ENCODE assay signal across 2 cellular contexts in genomic region chr19:38815059-38816001, GRCh38.
TF ChIP-seq lines count a peak whose summit lies in the region.

No MANE protein-coding gene starts in this region.

TF ChIP-seq in SK-N-SH, 30 proteins besides CTCF, POLR2A, EP300 and RAD21:
- no peak for TF ChIP-seq TAF1 (IDR thresholded peaks at IDR 0.05; ENCODE audit: borderline replicate concordance, low read depth, low read length)
- TF ChIP-seq USF2 (IDR thresholded peaks at IDR 0.05; ENCODE audit: borderline replicate concordance, low read depth, low read length) = no peak
- TF ChIP-seq GABPA (IDR thresholded peaks at IDR 0.05; ENCODE audit: low read depth) = no peak
- no peak for TF ChIP-seq SIN3A (IDR thresholded peaks at IDR 0.05; ENCODE audit: borderline replicate concordance, low read depth, low read length)
- TF ChIP-seq TCF12 (IDR thresholded peaks at IDR 0.05) = no peak
- TF ChIP-seq MAX (IDR thresholded peaks at IDR 0.05; ENCODE audit: low read depth) = no peak
- no peak for TF ChIP-seq YY1 (IDR thresholded peaks at IDR 0.05; ENCODE audit: low read depth)
- no peak for TF ChIP-seq GATA2 (CRISPR knock-in tag; IDR thresholded peaks at IDR 0.05)
- TF ChIP-seq TEAD4 (IDR thresholded peaks at IDR 0.05; ENCODE audit: borderline replicate concordance, insufficient read depth) = no peak
- no peak for TF ChIP-seq ZBTB33 (IDR thresholded peaks at IDR 0.05; ENCODE audit: borderline replicate concordance, low read depth)
- TF ChIP-seq ELF1 (IDR thresholded peaks at IDR 0.05) = no peak
- TF ChIP-seq USF1 (IDR thresholded peaks at IDR 0.05; ENCODE audit: borderline replicate concordance, low read depth) = no peak
- no peak for TF ChIP-seq EZH2phosphoT487 (IDR thresholded peaks at IDR 0.05; ENCODE audit: borderline replicate concordance, low read depth)
- TF ChIP-seq MXI1 (IDR thresholded peaks at IDR 0.05; ENCODE audit: low read depth, low read length) = no peak
- no peak for TF ChIP-seq POLR2AphosphoS5 (IDR thresholded peaks at IDR 0.05; ENCODE audit: low read depth, low read length)
- no peak for TF ChIP-seq RXRA (IDR thresholded peaks at IDR 0.05; ENCODE audit: borderline replicate concordance, low read depth)

TF ChIP-seq in SK-N-SH treated with all-trans-retinoic acid at 6 μM for 48 hours, 23 proteins besides CTCF, POLR2A, EP300 and RAD21:
- TF ChIP-seq BACH2 (CRISPR knock-in tag; IDR thresholded peaks at IDR 0.05; ENCODE audit: borderline replicate concordance) (no peak), CSRNP3 (CRISPR knock-in tag; IDR thresholded peaks at IDR 0.05) (no peak), GLIS3 (CRISPR knock-in tag; IDR thresholded peaks at IDR 0.05) (no peak), CREB5 (CRISPR knock-in tag; IDR thresholded peaks at IDR 0.05; ENCODE audit: low read depth) (no peak), POU6F1 (CRISPR knock-in tag; IDR thresholded peaks at IDR 0.05; ENCODE audit: borderline replicate concordance, low read depth) (no peak), ZC3H10 (CRISPR knock-in tag; IDR thresholded peaks at IDR 0.05) (no peak), ISL1 (CRISPR knock-in tag; IDR thresholded peaks at IDR 0.05) (no peak), ARNTL (CRISPR knock-in tag; IDR thresholded peaks at IDR 0.05; ENCODE audit: borderline replicate concordance, low read depth) (no peak), PPARA (CRISPR knock-in tag; IDR thresholded peaks at IDR 0.05; ENCODE audit: borderline replicate concordance) (no peak), TCF4 (CRISPR knock-in tag; IDR thresholded peaks at IDR 0.05; ENCODE audit: borderline replicate concordance) (no peak), PATZ1 (CRISPR knock-in tag; IDR thresholded peaks at IDR 0.05; ENCODE audit: borderline replicate concordance) (no peak), ZFP3 (CRISPR knock-in tag; IDR thresholded peaks at IDR 0.05) (no peak), SNAI2 (CRISPR knock-in tag; IDR thresholded peaks at IDR 0.05) (no peak), CSDC2 (CRISPR knock-in tag; IDR thresholded peaks at IDR 0.05) (no peak), ZNF565 (CRISPR knock-in tag; conservative IDR thresholded peaks at IDR 0.05; ENCODE audit: low read depth) (no peak), TOX (CRISPR knock-in tag; IDR thresholded peaks at IDR 0.05; ENCODE audit: borderline replicate concordance) (no peak), TSHZ2 (CRISPR knock-in tag; IDR thresholded peaks at IDR 0.05) (no peak), ESRRG (CRISPR knock-in tag; IDR thresholded peaks at IDR 0.05) (no peak)
